In genomic region chr5:51810592-51810991, GRCh38 we compare ENCODE assay signal across 25 cellular contexts.
A peak's percentile ranks its signal among the peaks of the same experiment; 100 is the strongest.
DNase-seq lines count a peak whose midpoint lies in the region; ATAC-seq and TF ChIP-seq lines count a peak whose summit lies in the region.
"Had no signal": no experiment of that assay in that cellular context is flagged by ENCODE, and none has a peak within 500 bp of the region (broad histone marks: within the 10 kb centered on the region; RNA-seq: fewer than 3 reads in every experiment).

No MANE protein-coding gene starts in this region.

- peaks cover 11% of the 10 kb centered on the region for H3K9me3 Mint-ChIP-seq in activated T-cell treated with anti-CD3 and anti-CD28 coated beads, Interleukin-2, amount 50 U/mL, for 4 hours
- H3K9me3 Mint-ChIP-seq: stimulated activated naive CD8-positive, alpha-beta T cell treated with anti-CD3 and anti-CD28 coated beads, Interleukin-15, Interleukin-2, amounts not matched to agents 100 ng/mL and 50 ng/mL, for 24 hours had no signal

- DNase-seq in DMS53 treated with DMSO at 0.1 percent for 48 hours (lab: John Stamatoyannopoulos, UW; ENCODE audit: unreplicated experiment), result peak; percentile 54
- peak; percentile 26 for DNase-seq in NCI-H460 (ENCODE audit: extremely low read depth, low read depth)
- peak; percentile 10 for DNase-seq in kidney epithelial cell (ENCODE audit: low read depth)
- DNase-seq in activated CD4-positive, alpha-beta T cell treated with anti-CD3 and anti-CD28 coated beads, Interleukin-2, amount 50 U/mL, for 1 hour, result no peak
- DNase-seq in activated T-cell treated with anti-CD3 and anti-CD28 coated beads, Interleukin-2, amount 50 U/mL, for 4 hours, result no peak
- no peak for DNase-seq in hypothalamus (lab: John Stamatoyannopoulos, UW)
- DNase-seq in T-helper 9 cell, result no peak
- DNase-seq: activated B cell treated with CpG ODN at 0.5 μM for 24 hours; activated CD8-positive, alpha-beta T cell treated with anti-CD3 and anti-CD28 coated beads, Interleukin-2, amount 10 ng/mL, durations not matched to agents 7 days and 5 days; activated naive CD4-positive, alpha-beta T cell treated with anti-CD3 and anti-CD28 coated beads for 36 hours; activated T-cell treated with anti-CD3 and anti-CD28 coated beads, Interleukin-2, amount 50 U/mL, for 1 hour; anterior cingulate cortex; DMS 273 treated with DMSO at 0.1 percent for 48 hours; esophagus squamous epithelium; GDM1; KG1; lower lobe of right lung; NCI-H1048; NCI-H2029 treated with DMSO at 0.1 percent for 48 hours; stimulated activated CD4-positive, alpha-beta T cell treated with anti-CD3 and anti-CD28 coated beads, Interleukin-4, amount 100 ng/mL, for 24 hours; tibial artery had no signal

- no peaks in the 10 kb centered on the region for H3K36me3 ChIP-seq in kidney epithelial cell (ENCODE audit: control insufficient read depth, insufficient read depth, low read length)
- H3K36me3 ChIP-seq: esophagus squamous epithelium, lower lobe of right lung, SJSA1, tibial artery had no signal

- H3K27me3 Mint-ChIP-seq in activated T-cell treated with anti-CD3 and anti-CD28 coated beads, Interleukin-2, amount 50 U/mL, for 4 hours (ENCODE audit: low read depth), result no peaks in the 10 kb centered on the region
- H3K27me3 Mint-ChIP-seq: activated B cell treated with CpG ODN at 0.5 μM for 24 hours; stimulated activated naive CD8-positive, alpha-beta T cell treated with anti-CD3 and anti-CD28 coated beads, Interleukin-15, Interleukin-2, amounts not matched to agents 100 ng/mL and 50 ng/mL, for 24 hours had no signal

- H3K27me3 ChIP-seq in kidney epithelial cell (ENCODE audit: control insufficient read depth, insufficient read depth, low read length), result no peaks in the 10 kb centered on the region
- H3K27me3 ChIP-seq: esophagus squamous epithelium, SJSA1, tibial artery had no signal

- no peaks in the 10 kb centered on the region for H3K4me1 Mint-ChIP-seq in activated T-cell treated with anti-CD3 and anti-CD28 coated beads, Interleukin-2, amount 50 U/mL, for 4 hours (ENCODE audit: low read depth)
- H3K4me1 Mint-ChIP-seq: activated B cell treated with CpG ODN at 0.5 μM for 24 hours, CD14-positive monocyte had no signal

- H3K36me3 Mint-ChIP-seq in activated T-cell treated with anti-CD3 and anti-CD28 coated beads, Interleukin-2, amount 50 U/mL, for 4 hours (ENCODE audit: insufficient read depth), result no peaks in the 10 kb centered on the region
- H3K36me3 Mint-ChIP-seq: CD14-positive monocyte had no signal

- ATAC-seq in activated T-cell treated with anti-CD3 and anti-CD28 coated beads, Interleukin-2, amount 50 U/mL, for 4 hours, result no peak
- ATAC-seq: activated CD8-positive, alpha-beta T cell treated with anti-CD3 and anti-CD28 coated beads, Interleukin-2, amount 10 ng/mL, durations not matched to agents 7 days and 5 days; lower lobe of right lung had no signal

- H3K27ac ChIP-seq in VCaP, result peak overlapping the region; percentile 70
- H3K27ac ChIP-seq: esophagus squamous epithelium, lower lobe of right lung, SJSA1, tibial artery had no signal

- no peak overlapping the region for H3K4me3 Mint-ChIP-seq in activated T-cell treated with anti-CD3 and anti-CD28 coated beads, Interleukin-2, amount 50 U/mL, for 4 hours
- H3K4me3 Mint-ChIP-seq: activated B cell treated with CpG ODN at 0.5 μM for 24 hours; activated CD8-positive, alpha-beta T cell treated with anti-CD3 and anti-CD28 coated beads, Interleukin-2, amount 10 ng/mL, durations not matched to agents 7 days and 5 days; activated naive CD4-positive, alpha-beta T cell treated with anti-CD3 and anti-CD28 coated beads for 36 hours; CD14-positive monocyte; stimulated activated naive CD8-positive, alpha-beta T cell treated with anti-CD3 and anti-CD28 coated beads, Interleukin-15, Interleukin-2, amounts not matched to agents 100 ng/mL and 50 ng/mL, for 24 hours had no signal

- TF ChIP-seq CTCF in VCaP (conservative IDR thresholded peaks at IDR 0.05), result no peak
- no peak for TF ChIP-seq CTCF in kidney epithelial cell (IDR thresholded peaks at IDR 0.05; ENCODE audit: insufficient read depth, low read length, poor library complexity, severe bottlenecking)

- no peak overlapping the region for H3K4me3 ChIP-seq in kidney epithelial cell (ENCODE audit: low read depth, low read length)
- H3K4me3 ChIP-seq: esophagus squamous epithelium, lower lobe of right lung, SJSA1, tibial artery had no signal

Comparison
In these comparisons a context has a peak if more than half of its experiments do, and no peak if none do; other contexts are left out.
1. DNase-seq: peak in DMS53 treated with DMSO at 0.1 percent for 48 hours (single experiment), NCI-H460 (single experiment) and kidney epithelial cell (single experiment); none in activated CD4-positive, alpha-beta T cell treated with anti-CD3 and anti-CD28 coated beads, Interleukin-2, amount 50 U/mL, for 1 hour (single experiment), activated T-cell treated with anti-CD3 and anti-CD28 coated beads, Interleukin-2, amount 50 U/mL, for 4 hours (single experiment), hypothalamus (0 of 51) and T-helper 9 cell (single experiment).